23 cellular contexts compared by ENCODE assay signal in genomic region chr9:85155380-85155779, GRCh38.
DNase-seq lines count a peak whose midpoint lies in the region; ATAC-seq and TF ChIP-seq lines count a peak whose summit lies in the region.
"Had no signal": no experiment of that assay in that cellular context is flagged by ENCODE, and none has a peak within 500 bp of the region (broad histone marks: within the 10 kb centered on the region; RNA-seq: fewer than 3 reads in every experiment).

No MANE protein-coding gene starts in this region.

- no peaks in the 10 kb centered on the region for H3K27me3 Mint-ChIP-seq in activated CD8-positive, alpha-beta memory T cell treated with anti-CD3 and anti-CD28 coated beads, Interleukin-2, amount 10 ng/mL, durations not matched to agents 7 days and 5 days
- peaks cover 0 to 3% of the 10 kb centered on the region in 2 donors for H3K27me3 Mint-ChIP-seq in stimulated activated naive B cell treated with anti-CD40 and anti-IgM and Interleukin-4, amounts not matched to agents 10 μg/mL and 1 μg/mL and 100 μg/mL, for 72 hours
- H3K27me3 Mint-ChIP-seq: CD4-positive, CD25-positive, alpha-beta regulatory T cell had no signal

- intact Hi-C loops in sciatic nerve (cut with DNase I), result no loop called here

- TF ChIP-seq CTCF in AG10803 (conservative IDR thresholded peaks at IDR 0.05; ENCODE audit: low read length) (no peak), fibroblast of villous mesenchyme (IDR thresholded peaks at IDR 0.05; ENCODE audit: insufficient read depth, low read depth, low read length) (no peak)

- H3K4me3 Mint-ChIP-seq in activated CD8-positive, alpha-beta memory T cell treated with anti-CD3 and anti-CD28 coated beads, Interleukin-2, amount 10 ng/mL, durations not matched to agents 7 days and 5 days, result no peak overlapping the region
- no peak overlapping the region for H3K4me3 Mint-ChIP-seq in stimulated activated naive B cell treated with anti-CD40 and anti-IgM and Interleukin-4, amounts not matched to agents 10 μg/mL and 1 μg/mL and 100 μg/mL, for 72 hours
- H3K4me3 Mint-ChIP-seq: CD4-positive, CD25-positive, alpha-beta regulatory T cell had no signal

- peak; percentile 76 for ATAC-seq in sciatic nerve
- no peak for ATAC-seq in HG03097 (IDR thresholded peaks at IDR 0.05; ENCODE audit: low FRiP score, unreplicated experiment)
- no peak for ATAC-seq in activated CD8-positive, alpha-beta memory T cell treated with anti-CD3 and anti-CD28 coated beads, Interleukin-2, amount 10 ng/mL, durations not matched to agents 7 days and 5 days
- no peak for ATAC-seq in stimulated activated naive B cell treated with anti-CD40 and anti-IgM and Interleukin-4, amounts not matched to agents 10 μg/mL and 1 μg/mL and 100 μg/mL, for 72 hours (replicated peaks)

- no peaks in the 10 kb centered on the region for H3K36me3 Mint-ChIP-seq in activated CD8-positive, alpha-beta memory T cell treated with anti-CD3 and anti-CD28 coated beads, Interleukin-2, amount 10 ng/mL, durations not matched to agents 7 days and 5 days
- no peaks in the 10 kb centered on the region for H3K36me3 Mint-ChIP-seq in stimulated activated naive B cell treated with anti-CD40 and anti-IgM and Interleukin-4, amounts not matched to agents 10 μg/mL and 1 μg/mL and 100 μg/mL, for 72 hours
- H3K36me3 Mint-ChIP-seq: CD4-positive, CD25-positive, alpha-beta regulatory T cell had no signal

- H3K27ac Mint-ChIP-seq in activated CD8-positive, alpha-beta memory T cell treated with anti-CD3 and anti-CD28 coated beads, Interleukin-2, amount 10 ng/mL, durations not matched to agents 7 days and 5 days, result no peak overlapping the region
- no peak overlapping the region for H3K27ac Mint-ChIP-seq in stimulated activated naive B cell treated with anti-CD40 and anti-IgM and Interleukin-4, amounts not matched to agents 10 μg/mL and 1 μg/mL and 100 μg/mL, for 72 hours
- H3K27ac Mint-ChIP-seq: CD4-positive, CD25-positive, alpha-beta regulatory T cell had no signal

- H3K9me3 Mint-ChIP-seq in activated CD8-positive, alpha-beta memory T cell treated with anti-CD3 and anti-CD28 coated beads, Interleukin-2, amount 10 ng/mL, durations not matched to agents 7 days and 5 days (ENCODE audit: low read depth), result no peaks in the 10 kb centered on the region
- H3K9me3 Mint-ChIP-seq in stimulated activated naive B cell treated with anti-CD40 and anti-IgM and Interleukin-4, amounts not matched to agents 10 μg/mL and 1 μg/mL and 100 μg/mL, for 72 hours, result no peaks in the 10 kb centered on the region
- H3K9me3 Mint-ChIP-seq: CD4-positive, CD25-positive, alpha-beta regulatory T cell had no signal

- CTCF ChIA-PET in activated CD8-positive, alpha-beta memory T cell treated with anti-CD3 and anti-CD28 coated beads, Interleukin-2, amount 10 ng/mL, durations not matched to agents 7 days and 5 days (lab: Charles Lee), result no interaction called here

- H3K4me1 Mint-ChIP-seq in activated CD8-positive, alpha-beta memory T cell treated with anti-CD3 and anti-CD28 coated beads, Interleukin-2, amount 10 ng/mL, durations not matched to agents 7 days and 5 days, result no peaks in the 10 kb centered on the region
- H3K4me1 Mint-ChIP-seq in stimulated activated naive B cell treated with anti-CD40 and anti-IgM and Interleukin-4, amounts not matched to agents 10 μg/mL and 1 μg/mL and 100 μg/mL, for 72 hours, result no peaks in the 10 kb centered on the region
- H3K4me1 Mint-ChIP-seq: CD4-positive, CD25-positive, alpha-beta regulatory T cell had no signal

- DNase-seq in AG10803 (ENCODE audit: low read depth) (peak; percentile 8), epidermal melanocyte (ENCODE audit: insufficient read length, low spot score) (peak; percentile 27), fibroblast of villous mesenchyme (ENCODE audit: low read depth) (peak; percentile 0), sciatic nerve (ENCODE audit: low spot score) (no peak), NCI-H524 (lab: John Stamatoyannopoulos, UW) (no peak)
- DNase-seq in activated CD8-positive, alpha-beta memory T cell treated with anti-CD3 and anti-CD28 coated beads, Interleukin-2, amount 10 ng/mL, durations not matched to agents 7 days and 5 days, result no peak
- DNase-seq in stimulated activated naive B cell treated with anti-CD40 and anti-IgM and Interleukin-4, amounts not matched to agents 10 μg/mL and 1 μg/mL and 100 μg/mL, for 72 hours, result no peak
- DNase-seq: 8988T; ACHN; CD4-positive, CD25-positive, alpha-beta regulatory T cell; DMS153; DND-41; IMR-90; KG1; MM.1S; NCI-H2029; NCI-H446 treated with DMSO at 0.1 percent for 48 hours; NCI-H69; Right ventricle myocardium superior; RPMI8226 had no signal

- H3K4me3 ChIP-seq in AG10803 (ENCODE audit: low read length) (no peak overlapping the region), fibroblast of villous mesenchyme (ENCODE audit: low read depth, low read length) (no peak overlapping the region)
- H3K4me3 ChIP-seq: BLaER1, SJSA1 had no signal

Comparison
In these comparisons a context has a peak if more than half of its experiments do, and no peak if none do; other contexts are left out.
1. DNase-seq: peak in AG10803 (single experiment), epidermal melanocyte (single experiment) and fibroblast of villous mesenchyme (single experiment); none in sciatic nerve (single experiment), activated CD8-positive, alpha-beta memory T cell treated with anti-CD3 and anti-CD28 coated beads, Interleukin-2, amount 10 ng/mL, durations not matched to agents 7 days and 5 days (single experiment), stimulated activated naive B cell treated with anti-CD40 and anti-IgM and Interleukin-4, amounts not matched to agents 10 μg/mL and 1 μg/mL and 100 μg/mL, for 72 hours (single experiment) and NCI-H524 (0 of 2).